10 cellular contexts compared by ENCODE assay signal in genomic region chr3:57077630-57078365, GRCh38. TPM values are rescaled to one million over a fixed set of nuclear protein-coding genes. Genes with fewer than 3 reads are reported as not detected.
A peak's percentile ranks its signal among the peaks of the same experiment; 100 is the strongest.
DNase-seq lines count a peak whose midpoint lies in the region; ATAC-seq, FAIRE-seq and TF ChIP-seq lines count a peak whose summit lies in the region.
"Had no signal": no experiment of that assay in that cellular context is flagged by ENCODE, and none has a peak within 500 bp of the region (broad histone marks: within the 10 kb centered on the region; RNA-seq: fewer than 3 reads in every experiment).

No MANE protein-coding gene starts in this region.

- H3K9me3 Mint-ChIP-seq in IgD-negative memory B cell (no peaks in the 10 kb centered on the region), HFFc6 (no peaks in the 10 kb centered on the region)
- H3K9me3 Mint-ChIP-seq in dendritic cell treated with granulocyte-macrophage colony-stimulating factor and Interleukin-4, amounts not matched to agents 40 ng/mL and 50 ng/mL, for 4 days = no peaks in the 10 kb centered on the region
- H3K9me3 Mint-ChIP-seq in natural killer cell treated with Interleukin-12 subunit alpha and Interleukin-12 subunit beta and Interleukin-15 and Interleukin-18, amount 100 ng/mL, for 72 hours = no peaks in the 10 kb centered on the region

- H3K27me3 Mint-ChIP-seq in IgD-negative memory B cell (peaks cover 55% of the 10 kb centered on the region), HFFc6 (ENCODE audit: insufficient read depth) (peaks cover 52% of the 10 kb centered on the region)
- H3K27me3 Mint-ChIP-seq in dendritic cell treated with granulocyte-macrophage colony-stimulating factor and Interleukin-4, amounts not matched to agents 40 ng/mL and 50 ng/mL, for 4 days = peaks cover 62% of the 10 kb centered on the region
- peaks cover 36 to 48% of the 10 kb centered on the region in 2 donors for H3K27me3 Mint-ChIP-seq in natural killer cell treated with Interleukin-12 subunit alpha and Interleukin-12 subunit beta and Interleukin-15 and Interleukin-18, amount 100 ng/mL, for 72 hours

- no peak for FAIRE-seq in GM19239 (lab: Jason Lieb, UNC)

- H3K4me3 ChIP-seq in AG09309 (ENCODE audit: control insufficient read depth, low read depth, low read length) = peak overlapping the region; percentile 59; the same call in 1 of the 2 replicates

- DNase-seq in AG09309 (ENCODE audit: low read depth) (no peak), GM19239 (ENCODE audit: insufficient read length, low spot score) (no peak), NCI-H2029 treated with DMSO at 0.1 percent for 48 hours (lab: John Stamatoyannopoulos, UW) (no peak), HFFc6 (no peak), AML-193 (lab: John Stamatoyannopoulos, UW) (no peak)
- DNase-seq in natural killer cell treated with Interleukin-12 subunit alpha and Interleukin-12 subunit beta and Interleukin-15 and Interleukin-18, amount 100 ng/mL, for 72 hours (ENCODE audit: low spot score) = no peak
- DNase-seq: KG1 had no signal

- no peak for ATAC-seq in natural killer cell treated with Interleukin-12 subunit alpha and Interleukin-12 subunit beta and Interleukin-15 and Interleukin-18, amount 100 ng/mL, for 72 hours

- no peak for TF ChIP-seq CTCF in AG09309 (IDR thresholded peaks at IDR 0.05; ENCODE audit: control insufficient read depth, insufficient read depth, low read depth, low read length, missing control alignments)
- TF ChIP-seq CTCF in HFFc6 (IDR thresholded peaks at IDR 0.05) = no peak

- no peak overlapping the region for H3K27ac Mint-ChIP-seq in IgD-negative memory B cell
- peak overlapping the region; percentile 11 for H3K27ac Mint-ChIP-seq in dendritic cell treated with granulocyte-macrophage colony-stimulating factor and Interleukin-4, amounts not matched to agents 40 ng/mL and 50 ng/mL, for 4 days
- H3K27ac Mint-ChIP-seq in natural killer cell treated with Interleukin-12 subunit alpha and Interleukin-12 subunit beta and Interleukin-15 and Interleukin-18, amount 100 ng/mL, for 72 hours = no peak overlapping the region
- no peak overlapping the region for H3K27ac Mint-ChIP-seq in HFFc6

- H3K4me1 Mint-ChIP-seq in IgD-negative memory B cell (peaks cover 9 to 19% (median 12%) of the 10 kb centered on the region in 3 donors), HFFc6 (ENCODE audit: low read depth) (no peaks in the 10 kb centered on the region)
- H3K4me1 Mint-ChIP-seq in dendritic cell treated with granulocyte-macrophage colony-stimulating factor and Interleukin-4, amounts not matched to agents 40 ng/mL and 50 ng/mL, for 4 days (ENCODE audit: low read depth) = peaks cover 39% of the 10 kb centered on the region
- no peaks in the 10 kb centered on the region for H3K4me1 Mint-ChIP-seq in natural killer cell treated with Interleukin-12 subunit alpha and Interleukin-12 subunit beta and Interleukin-15 and Interleukin-18, amount 100 ng/mL, for 72 hours (ENCODE audit: low read depth in 2 of 2)

- intact Hi-C loops in dendritic cell treated with granulocyte-macrophage colony-stimulating factor and Interleukin-4, amounts not matched to agents 40 ng/mL and 50 ng/mL, for 4 days (cut with micrococcal nuclease) = loop anchor here (5.0 to 10.0 kb wide), 2 partner anchors 80 to 383 kb away; no protein-coding TSS in a partner anchor

- H3K36me3 Mint-ChIP-seq in IgD-negative memory B cell (peaks cover 1% of the 10 kb centered on the region), HFFc6 (ENCODE audit: low read depth) (no peaks in the 10 kb centered on the region)
- no peaks in the 10 kb centered on the region for H3K36me3 Mint-ChIP-seq in dendritic cell treated with granulocyte-macrophage colony-stimulating factor and Interleukin-4, amounts not matched to agents 40 ng/mL and 50 ng/mL, for 4 days (ENCODE audit: low read depth)
- H3K36me3 Mint-ChIP-seq in natural killer cell treated with Interleukin-12 subunit alpha and Interleukin-12 subunit beta and Interleukin-15 and Interleukin-18, amount 100 ng/mL, for 72 hours = no peaks in the 10 kb centered on the region

- H3K4me3 Mint-ChIP-seq in IgD-negative memory B cell (peak overlapping the region; percentile 19 to 88 (median 78)), HFFc6 (no peak overlapping the region)
- peak overlapping the region; percentile 73 for H3K4me3 Mint-ChIP-seq in dendritic cell treated with granulocyte-macrophage colony-stimulating factor and Interleukin-4, amounts not matched to agents 40 ng/mL and 50 ng/mL, for 4 days
- H3K4me3 Mint-ChIP-seq in natural killer cell treated with Interleukin-12 subunit alpha and Interleukin-12 subunit beta and Interleukin-15 and Interleukin-18, amount 100 ng/mL, for 72 hours = peak overlapping the region; percentile 36

RNA-seq across cellular contexts. Expression of gene SPATA12, which starts 17.3 kb away (rescaled TPM):
- polyA plus RNA-seq in IgD-negative memory B cell = not detected
- total RNA-seq in natural killer cell treated with Interleukin-12 subunit alpha and Interleukin-12 subunit beta and Interleukin-15 and Interleukin-18, amount 100 ng/mL, for 72 hours = not detected
- not detected for total RNA-seq in HFFc6 (2021; fragmentation: NEBNext Ultra II Directional; extraction: Animal tissue kit (Norgen Biotek cat#: 25700))
- total RNA-seq: activated CD8-positive, alpha-beta memory T cell treated with anti-CD3 and anti-CD28 coated beads for 36 hours had no signal
